In the genomic region with DNA sequence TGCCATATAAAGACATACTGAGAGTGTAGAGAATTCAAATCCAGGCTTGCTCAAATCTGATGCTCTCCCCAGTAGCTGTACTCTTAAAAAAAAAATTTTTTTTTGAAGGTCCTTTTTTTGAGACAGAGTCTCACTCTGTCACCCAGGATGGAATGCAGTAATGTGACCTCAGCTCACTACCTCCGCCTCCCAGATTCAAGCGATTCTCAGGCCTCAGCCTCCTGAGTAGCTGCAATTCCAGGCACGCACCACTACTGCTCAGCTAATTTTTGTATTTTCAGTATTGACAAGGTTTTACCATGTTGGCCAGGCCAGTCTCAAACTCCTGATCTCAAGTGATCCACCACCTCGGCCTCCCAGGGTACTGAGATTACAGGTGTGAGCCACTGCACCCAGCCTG, we compare ENCODE assay signal across 31 cellular contexts. TPM values are rescaled to one million over a fixed set of nuclear protein-coding genes. Genes with fewer than 3 reads are reported as not detected.
"Had no signal": no experiment of that assay in that cellular context is flagged by ENCODE, and none has a peak within 500 bp of the region (broad histone marks: within the 10 kb centered on the region; RNA-seq: fewer than 3 reads in every experiment).

No MANE protein-coding gene starts in this region.

- H3K36me3 Mint-ChIP-seq: activated naive CD8-positive, alpha-beta T cell treated with anti-CD3 and anti-CD28 coated beads, Interleukin-2, amount 10 ng/mL, durations not matched to agents 7 days and 5 days had no signal

- H3K27ac Mint-ChIP-seq: activated B cell treated with CpG ODN at 0.5 μM for 24 hours; activated CD4-positive, alpha-beta T cell treated with anti-CD3 and anti-CD28 coated beads for 36 hours; activated naive CD8-positive, alpha-beta T cell treated with anti-CD3 and anti-CD28 coated beads, Interleukin-2, amount 10 ng/mL, durations not matched to agents 7 days and 5 days; activated T-helper 2 cell treated with anti-CD3 and anti-CD28 coated beads, Interferon-gamma antibody, Interleukin-2, Interleukin-4, amounts not matched to agents 10 μg/mL and 5 μg/mL and 100 μg/mL, durations not matched to agents 14 hours and 24 hours and 36 hours had no signal

- H3K9me3 Mint-ChIP-seq: activated B cell treated with CpG ODN at 0.5 μM for 24 hours; activated naive CD8-positive, alpha-beta T cell treated with anti-CD3 and anti-CD28 coated beads, Interleukin-2, amount 10 ng/mL, durations not matched to agents 7 days and 5 days; activated T-cell treated with anti-CD3 and anti-CD28 coated beads, Interleukin-2, amount 50 U/mL, for 4 hours; activated T-helper 2 cell treated with anti-CD3 and anti-CD28 coated beads, Interferon-gamma antibody, Interleukin-2, Interleukin-4, amounts not matched to agents 10 μg/mL and 5 μg/mL and 100 μg/mL, durations not matched to agents 14 hours and 24 hours and 36 hours; neural crest cell had no signal

- H3K4me3 ChIP-seq: coronary artery, left ventricle myocardium inferior, sigmoid colon, smooth muscle cell, testis, upper lobe of left lung had no signal

- H3K27ac ChIP-seq: coronary artery, left ventricle myocardium inferior, sigmoid colon, testis, upper lobe of left lung had no signal

- FAIRE-seq: endometrium had no signal

- H3K27me3 Mint-ChIP-seq: activated CD4-positive, alpha-beta T cell treated with anti-CD3 and anti-CD28 coated beads for 36 hours had no signal

- H3K36me3 ChIP-seq: sigmoid colon, upper lobe of left lung had no signal

- H3K4me2 ChIP-seq: smooth muscle cell had no signal

- H3K9me3 ChIP-seq: left ventricle myocardium inferior, sigmoid colon, testis, upper lobe of left lung had no signal

- H3K4me3 Mint-ChIP-seq: activated B cell treated with CpG ODN at 0.5 μM for 24 hours; activated CD4-positive, alpha-beta T cell treated with anti-CD3 and anti-CD28 coated beads for 36 hours; activated T-cell treated with anti-CD3 and anti-CD28 coated beads, Interleukin-2, amount 50 U/mL, for 4 hours had no signal

- ATAC-seq: activated CD4-positive, alpha-beta T cell treated with anti-CD3 and anti-CD28 coated beads for 36 hours; activated T-cell treated with anti-CD3 and anti-CD28 coated beads, Interleukin-2, amount 50 U/mL, for 4 hours had no signal

- H3K4me1 Mint-ChIP-seq: activated CD4-positive, alpha-beta T cell treated with anti-CD3 and anti-CD28 coated beads for 36 hours had no signal

- H3K27me3 ChIP-seq: testis, upper lobe of left lung had no signal

- DNase-seq: activated B cell treated with CpG ODN at 0.5 μM for 24 hours; activated CD4-positive, alpha-beta T cell treated with anti-CD3 and anti-CD28 coated beads for 36 hours; activated CD4-positive, alpha-beta T cell treated with anti-CD3 and anti-CD28 coated beads, Interleukin-2, amount 50 U/mL, for 4 hours; activated CD8-positive, alpha-beta memory T cell treated with anti-CD3 and anti-CD28 coated beads for 24 hours; activated CD8-positive, alpha-beta memory T cell treated with anti-CD3 and anti-CD28 coated beads, Interleukin-2, amount 50 U/mL, for 48 hours; activated naive CD4-positive, alpha-beta T cell; activated naive CD8-positive, alpha-beta T cell treated with anti-CD3 and anti-CD28 coated beads, Interleukin-2, amount 10 ng/mL, durations not matched to agents 7 days and 5 days; activated T-cell treated with anti-CD3 and anti-CD28 coated beads, Interleukin-2, amount 50 U/mL, for 4 hours; amygdala; cerebellar nuclear complex; foreskin fibroblast; left ventricle myocardium inferior; posterior cingulate gyrus; retina; sigmoid colon; stimulated activated CD4-positive, alpha-beta T cell treated with anti-CD3 and anti-CD28 coated beads, Interleukin-15, amount 100 ng/mL, for 24 hours; stimulated activated naive CD4-positive, alpha-beta T cell; T-helper 1 cell; testis; upper lobe of left lung had no signal

RNA-seq across cellular contexts. Expression of gene STYXL2, which starts 28.7 kb away (rescaled TPM):
- total RNA-seq: activated B cell treated with CpG ODN at 0.5 μM for 24 hours; activated CD4-positive, alpha-beta T cell treated with anti-CD3 and anti-CD28 coated beads for 36 hours; activated naive CD8-positive, alpha-beta T cell treated with anti-CD3 and anti-CD28 coated beads, Interleukin-2, amount 10 ng/mL, durations not matched to agents 7 days and 5 days; activated T-cell treated with anti-CD3 and anti-CD28 coated beads, Interleukin-2, amount 50 U/mL, for 4 hours; activated T-helper 2 cell treated with anti-CD3 and anti-CD28 coated beads, Interferon-gamma antibody, Interleukin-2, Interleukin-4, amounts not matched to agents 10 μg/mL and 5 μg/mL and 100 μg/mL, durations not matched to agents 14 hours and 24 hours and 36 hours; epithelial cell of proximal tubule; fibroblast of lung; glomerular endothelial cell; lung microvascular endothelial cell; mononuclear cell had no signal
- polyA plus RNA-seq: fibroblast of lung had no signal

RNA-seq across cellular contexts. Expression of gene GPA33, which starts 32.4 kb away (rescaled TPM):
- total RNA-seq: activated B cell treated with CpG ODN at 0.5 μM for 24 hours, epithelial cell of proximal tubule, fibroblast of lung, glomerular endothelial cell, lung microvascular endothelial cell, myocyte, neural crest cell, smooth muscle cell had no signal
- polyA plus RNA-seq: fibroblast of lung, smooth muscle cell had no signal
